Comparison of ENCODE assay signal across 12 cellular contexts in genomic region chr16:81471882-81472281, GRCh38.
"Had no signal": no experiment of that assay in that cellular context is flagged by ENCODE, and none has a peak within 500 bp of the region (broad histone marks: within the 10 kb centered on the region; RNA-seq: fewer than 3 reads in every experiment).

No MANE protein-coding gene starts in this region.

- H3K27ac Mint-ChIP-seq: T-helper 2 cell treated with Interferon-gamma antibody and Interleukin-4, amounts not matched to agents 5 μg/mL and 100 μg/mL, for 36 hours had no signal

- ATAC-seq: activated CD4-positive, CD25-positive, alpha-beta regulatory T cell treated with anti-CD3 and anti-CD28 coated beads, Interleukin-2, amount 50 U/mL, for 24 hours; left lung had no signal

- H3K9me3 Mint-ChIP-seq: T-helper 2 cell treated with Interferon-gamma antibody and Interleukin-4, amounts not matched to agents 5 μg/mL and 100 μg/mL, for 36 hours had no signal

- H3K9ac ChIP-seq: parathyroid adenoma had no signal

- H2AFZ ChIP-seq: parathyroid adenoma had no signal

- DNase-seq: activated CD4-positive, alpha-beta T cell treated with anti-CD3 and anti-CD28 coated beads, Interleukin-2, amount 50 U/mL, for 48 hours; activated gamma-delta T cell treated with Interleukin-2 at 50 U/mL for 16 hours; activated T-cell treated with anti-CD3 and anti-CD28 coated beads, Interleukin-2, amount 50 U/mL, for 48 hours; aorta; dorsolateral prefrontal cortex; left lung; transverse colon had no signal

- H3K27me3 ChIP-seq: dorsolateral prefrontal cortex, esophagus muscularis mucosa, left lung, transverse colon had no signal

- H3K4me3 ChIP-seq: dorsolateral prefrontal cortex, esophagus muscularis mucosa, left lung, skin epidermis, transverse colon had no signal

- H3K4me1 ChIP-seq: parathyroid adenoma had no signal

- H3K4me3 Mint-ChIP-seq: T-helper 2 cell treated with Interferon-gamma antibody and Interleukin-4, amounts not matched to agents 5 μg/mL and 100 μg/mL, for 36 hours had no signal

- H3K9me3 ChIP-seq: esophagus muscularis mucosa, left lung, transverse colon had no signal

- H3K27ac ChIP-seq: esophagus muscularis mucosa, parathyroid adenoma, transverse colon had no signal
